17 cellular contexts compared by ENCODE assay signal in genomic region chr2:15952451-15953142, GRCh38. TPM values are rescaled to one million over a fixed set of nuclear protein-coding genes. Genes with fewer than 3 reads are reported as not detected.
DNase-seq lines count a peak whose midpoint lies in the region; ATAC-seq and TF ChIP-seq lines count a peak whose summit lies in the region.
"Had no signal": no experiment of that assay in that cellular context is flagged by ENCODE, and none has a peak within 500 bp of the region (broad histone marks: within the 10 kb centered on the region; RNA-seq: fewer than 3 reads in every experiment).

No MANE protein-coding gene starts in this region.

- H3K4me3 ChIP-seq in BE2C (ENCODE audit: low read depth, low read length), result no peak overlapping the region
- H3K4me3 ChIP-seq: BLaER1 treated with 17β-estradiol and CSF1 and Interleukin-3, amounts not matched to agents 10 nM and 100 nM had no signal

- H3K27me3 ChIP-seq in BE2C, result no peaks in the 10 kb centered on the region
- H3K27me3 ChIP-seq: BLaER1 treated with 17β-estradiol and CSF1 and Interleukin-3, amounts not matched to agents 10 nM and 100 nM had no signal

- H3K9me3 Mint-ChIP-seq in nephron progenitor cell, result no peaks in the 10 kb centered on the region
- H3K9me3 Mint-ChIP-seq: CD4-positive, alpha-beta T cell; CD8-positive, alpha-beta T cell had no signal

- peaks cover 19% of the 10 kb centered on the region for H3K4me1 ChIP-seq in BE2C

- peak overlapping the region; percentile 78 for H3K27ac Mint-ChIP-seq in nephron progenitor cell
- H3K27ac Mint-ChIP-seq: CD4-positive, alpha-beta T cell; CD8-positive, alpha-beta T cell had no signal

- no peak overlapping the region for H3K4me3 Mint-ChIP-seq in nephron progenitor cell
- H3K4me3 Mint-ChIP-seq: CD4-positive, alpha-beta T cell; CD8-positive, alpha-beta T cell had no signal

- TF ChIP-seq CTCF in BE2C (IDR thresholded peaks at IDR 0.05; ENCODE audit: low read depth, low read length) (no peak), nephron progenitor cell (IDR thresholded peaks at IDR 0.05) (no peak)

- peaks cover 12% of the 10 kb centered on the region; the same call in 1 of the 2 replicates for H3K9me3 ChIP-seq in BE2C
- H3K9me3 ChIP-seq: BLaER1 treated with 17β-estradiol and CSF1 and Interleukin-3, amounts not matched to agents 10 nM and 100 nM; Caco-2 had no signal

- peaks cover 14% of the 10 kb centered on the region for H3K36me3 Mint-ChIP-seq in nephron progenitor cell (ENCODE audit: low read depth)
- H3K36me3 Mint-ChIP-seq: CD8-positive, alpha-beta T cell had no signal

- H3K36me3 ChIP-seq in BE2C, result peaks cover 16% of the 10 kb centered on the region
- H3K36me3 ChIP-seq: BLaER1 treated with 17β-estradiol and CSF1 and Interleukin-3, amounts not matched to agents 10 nM and 100 nM had no signal

- DNase-seq in BE2C, result peak; percentile 95
- DNase-seq in SK-N-DZ (ENCODE audit: low spot score), result peak; percentile 95
- DNase-seq in nephron progenitor cell, result no peak
- DNase-seq in effector CD8-positive, alpha-beta T cell (lab: John Stamatoyannopoulos, UW), result no peak
- DNase-seq in stimulated activated CD4-positive, alpha-beta T cell treated with anti-CD3 and anti-CD28 coated beads, Interleukin-4, amount 100 ng/mL, for 24 hours, result no peak
- DNase-seq: 8988T; ACHN; Caco-2; Calu3; CD4-positive, alpha-beta T cell; CD8-positive, alpha-beta T cell; DMS79 treated with DMSO at 0.1 percent for 48 hours; GF-D8 had no signal

- H3K27me3 Mint-ChIP-seq in nephron progenitor cell (ENCODE audit: low read depth, poor library complexity), result peaks cover 2% of the 10 kb centered on the region
- H3K27me3 Mint-ChIP-seq: CD4-positive, alpha-beta T cell had no signal

- no peak for ATAC-seq in HG03025 (IDR thresholded peaks at IDR 0.05; ENCODE audit: low FRiP score, unreplicated experiment)
- ATAC-seq: CD8-positive, alpha-beta T cell had no signal

- H3K4me1 Mint-ChIP-seq in nephron progenitor cell, result peaks cover 50% of the 10 kb centered on the region

RNA-seq across cellular contexts. Expression of gene MYCN, which starts 12.2 kb away (rescaled TPM):
- 1,296 TPM for polyA plus RNA-seq in BE2C (2012; ENCODE audit: insufficient read depth, insufficient read length, low read depth)
- polyA plus RNA-seq in SK-N-DZ (2014; cell fraction: cytosol; rRNA removed), result 1,097 and 1,099 TPM in 2 replicates
- polyA plus RNA-seq in SK-N-DZ (2014; cell fraction: nucleus; rRNA removed), result 1,072 and 1,695 TPM in 2 replicates
- polyA plus RNA-seq: AG04450, BJ had no signal

Comparison
In these comparisons a context has a peak if more than half of its experiments do, and no peak if none do; other contexts are left out.
1. DNase-seq: peak in BE2C (single experiment) and SK-N-DZ (single experiment); none in nephron progenitor cell (single experiment), effector CD8-positive, alpha-beta T cell (single experiment) and stimulated activated CD4-positive, alpha-beta T cell treated with anti-CD3 and anti-CD28 coated beads, Interleukin-4, amount 100 ng/mL, for 24 hours (single experiment).